34 cellular contexts compared by ENCODE assay signal in the genomic region with DNA sequence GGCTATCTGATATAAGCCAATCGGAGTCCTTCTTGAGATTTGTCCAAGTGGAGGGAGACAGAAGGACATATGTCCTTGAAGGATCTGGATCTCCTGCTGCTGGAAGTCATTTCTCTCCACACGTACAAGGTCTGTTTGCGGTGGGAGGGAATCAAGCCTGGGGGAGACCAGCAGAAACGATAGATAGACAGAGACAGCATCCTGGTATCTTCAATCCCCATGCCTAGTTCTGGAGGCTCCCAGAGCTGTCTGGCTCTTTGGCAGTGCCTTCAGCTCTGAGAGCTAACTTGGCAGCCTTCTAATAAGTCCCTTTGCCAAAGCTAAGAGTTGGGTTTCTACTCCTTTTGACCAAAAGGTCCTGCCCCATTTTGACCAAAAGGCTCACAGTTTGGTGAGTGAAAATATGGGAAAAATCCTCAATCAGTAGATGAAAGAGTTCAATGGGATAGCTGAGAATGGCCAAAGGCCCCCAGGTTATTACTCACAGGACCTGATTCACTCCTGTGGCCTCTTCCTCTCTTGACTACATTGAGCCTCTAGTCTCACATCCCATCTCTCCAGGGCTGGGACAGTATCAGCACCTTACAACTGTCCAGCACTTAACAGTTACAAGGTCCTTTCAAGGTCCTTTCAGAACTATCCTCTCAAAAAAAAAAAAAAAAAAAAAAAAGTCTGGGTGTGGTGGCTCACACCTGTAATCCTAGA. TPM values are rescaled to one million over a fixed set of nuclear protein-coding genes. Genes with fewer than 3 reads are reported as not detected.
"Had no signal": no experiment of that assay in that cellular context is flagged by ENCODE, and none has a peak within 500 bp of the region (broad histone marks: within the 10 kb centered on the region; RNA-seq: fewer than 3 reads in every experiment).

No MANE protein-coding gene starts in this region.

- H3K4me3 ChIP-seq: adrenal gland, body of pancreas, esophagus muscularis mucosa, gastroesophageal sphincter had no signal

- H3K27ac ChIP-seq: adrenal gland, body of pancreas, esophagus muscularis mucosa, foreskin keratinocyte, gastroesophageal sphincter had no signal

- H3K9me3 ChIP-seq: adrenal gland, body of pancreas, esophagus muscularis mucosa, gastroesophageal sphincter had no signal

- H3K4me1 ChIP-seq: foreskin keratinocyte had no signal

- FAIRE-seq: colon had no signal

- H3K36me3 ChIP-seq: adrenal gland, esophagus muscularis mucosa, gastroesophageal sphincter had no signal

- ATAC-seq: activated CD4-positive, alpha-beta T cell treated with anti-CD3 and anti-CD28 coated beads for 36 hours; activated CD8-positive, alpha-beta memory T cell treated with anti-CD3 and anti-CD28 coated beads, Interleukin-2, amount 10 ng/mL, durations not matched to agents 7 days and 5 days; activated CD8-positive, alpha-beta T cell treated with anti-CD3 and anti-CD28 coated beads, Interleukin-2, amount 10 ng/mL, durations not matched to agents 7 days and 5 days; activated naive CD8-positive, alpha-beta T cell treated with anti-CD3 and anti-CD28 coated beads, Interleukin-2, amount 50 U/mL, for 24 hours; body of pancreas; effector memory CD8-positive, alpha-beta T cell; foreskin keratinocyte; gastroesophageal sphincter; T-helper 17 cell had no signal

- DNase-seq: activated CD4-positive, alpha-beta memory T cell treated with anti-CD3 and anti-CD28 coated beads for 36 hours; activated CD4-positive, alpha-beta T cell treated with anti-CD3 and anti-CD28 coated beads for 36 hours; activated CD4-positive, alpha-beta T cell treated with anti-CD3 and anti-CD28 coated beads, Interleukin-2, amount 10 ng/mL, durations not matched to agents 24 days and 14 days; activated CD4-positive, CD25-positive, alpha-beta regulatory T cell; activated CD4-positive, CD25-positive, alpha-beta regulatory T cell treated with anti-CD3 and anti-CD28 coated beads, Interleukin-2, amount 50 U/mL, for 72 hours; activated CD8-positive, alpha-beta memory T cell treated with anti-CD3 and anti-CD28 coated beads, Interleukin-2, amount 10 ng/mL, durations not matched to agents 7 days and 5 days; activated CD8-positive, alpha-beta memory T cell treated with anti-CD3 and anti-CD28 coated beads, Interleukin-2, amount 50 U/mL, for 4 hours; activated CD8-positive, alpha-beta T cell treated with anti-CD3 and anti-CD28 coated beads, Interleukin-2, amount 10 ng/mL, durations not matched to agents 7 days and 5 days; activated effector memory CD4-positive, alpha-beta T cell treated with anti-CD3 and anti-CD28 coated beads, Interleukin-2, amount 50 U/mL, for 16 hours; activated naive CD4-positive, alpha-beta T cell treated with anti-CD3 and anti-CD28 coated beads for 36 hours; activated naive CD8-positive, alpha-beta T cell treated with anti-CD3 and anti-CD28 coated beads for 36 hours; activated naive CD8-positive, alpha-beta T cell treated with anti-CD3 and anti-CD28 coated beads, Interleukin-2, amount 50 U/mL, for 24 hours; activated T-cell treated with anti-CD3 and anti-CD28 coated beads, Interleukin-2, amount 50 U/mL, for 1 hour; activated T-cell treated with anti-CD3 and anti-CD28 coated beads, Interleukin-2, amount 50 U/mL, for 48 hours; adrenal gland; amygdala; body of pancreas; cerebellar nuclear complex; cortex of kidney; dermis blood vessel endothelial cell; effector CD4-positive, alpha-beta T cell; effector memory CD8-positive, alpha-beta T cell; erythroblast; foreskin keratinocyte; T-helper 1 cell; T-helper 17 cell; T1000 had no signal

RNA-seq across cellular contexts. Expression of gene TMEM151B, which starts 22.6 kb away (rescaled TPM):
- total RNA-seq: activated CD4-positive, alpha-beta T cell treated with anti-CD3 and anti-CD28 coated beads, Interleukin-2, amount 10 ng/mL, durations not matched to agents 24 days and 14 days; activated CD8-positive, alpha-beta memory T cell treated with anti-CD3 and anti-CD28 coated beads for 36 hours; activated CD8-positive, alpha-beta T cell treated with anti-CD3 and anti-CD28 coated beads, Interleukin-2, amount 10 ng/mL, durations not matched to agents 7 days and 5 days; activated naive CD4-positive, alpha-beta T cell treated with anti-CD3 and anti-CD28 coated beads for 36 hours; activated naive CD8-positive, alpha-beta T cell treated with anti-CD3 and anti-CD28 coated beads for 36 hours; activated T-helper 2 cell treated with anti-CD3 and anti-CD28 coated beads, Interferon-gamma antibody, Interleukin-2, Interleukin-4, amounts not matched to agents 10 μg/mL and 5 μg/mL and 100 μg/mL, durations not matched to agents 14 hours and 24 hours and 36 hours; aorta; dermis blood vessel endothelial cell; glomerular endothelial cell; T-helper 17 cell had no signal
